In the genomic region with DNA sequence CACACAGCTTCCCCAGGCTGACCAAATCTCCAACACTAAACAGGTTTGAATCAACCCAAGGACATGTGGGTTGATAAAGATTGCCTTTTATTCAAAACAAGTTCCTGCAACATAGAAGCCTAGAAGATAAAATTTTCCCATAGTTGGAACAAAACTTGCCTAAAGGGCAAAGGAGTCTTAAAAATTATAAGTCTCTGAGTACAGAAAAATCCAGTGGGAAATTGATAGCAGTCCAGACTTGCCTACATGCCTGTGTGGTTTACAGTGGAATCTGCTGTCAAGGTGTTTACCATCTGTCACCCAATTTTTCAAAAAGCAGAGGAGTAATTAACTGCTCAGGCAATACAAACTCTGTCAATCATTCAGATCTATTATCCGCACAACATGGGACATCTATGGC, we compare ENCODE assay signal across 23 cellular contexts.
"Had no signal": no experiment of that assay in that cellular context is flagged by ENCODE, and none has a peak within 500 bp of the region (broad histone marks: within the 10 kb centered on the region; RNA-seq: fewer than 3 reads in every experiment).

No MANE protein-coding gene starts in this region.

- H3K4me2 ChIP-seq: SK-N-SH had no signal

- DNase-seq: activated CD4-positive, alpha-beta T cell treated with anti-CD3 and anti-CD28 coated beads for 4 hours; activated CD8-positive, alpha-beta memory T cell treated with anti-CD3 and anti-CD28 coated beads, Interleukin-2, amount 50 U/mL, for 4 hours; activated CD8-positive, alpha-beta T cell treated with anti-CD3 and anti-CD28 coated beads for 36 hours; activated gamma-delta T cell treated with Interleukin-2 at 50 U/mL for 16 hours; activated naive CD4-positive, alpha-beta T cell treated with anti-CD3 and anti-CD28 coated beads, Interleukin-2, amount 10 ng/mL, durations not matched to agents 7 days and 5 days; activated naive CD8-positive, alpha-beta T cell treated with anti-CD3 and anti-CD28 coated beads for 36 hours; activated T-cell treated with anti-CD3 and anti-CD28 coated beads, Interleukin-2, amount 50 U/mL, for 72 hours; brain microvascular endothelial cell; central memory CD4-positive, alpha-beta T cell; Karpas-422; MM.1S; NCI-H1105; NCI-H1436; NCI-H187 treated with DMSO at 0.1 percent for 48 hours; NCI-H2081 treated with DMSO at 0.1 percent for 48 hours; NCI-H345; NCI-H510A; Right ventricle myocardium superior; SJCRH30; SK-N-SH; T-helper 1 cell had no signal

- H3K27ac ChIP-seq: brain microvascular endothelial cell, SJCRH30 had no signal

- H3K9me3 ChIP-seq: SJCRH30, SK-N-SH had no signal

- H3K27me3 ChIP-seq: brain microvascular endothelial cell, SJCRH30 had no signal

- FAIRE-seq: K562 had no signal

- H3K36me3 ChIP-seq: brain microvascular endothelial cell, SJCRH30 had no signal

- H3K4me1 ChIP-seq: SJCRH30 had no signal

- ATAC-seq: activated CD4-positive, CD25-positive, alpha-beta regulatory T cell treated with anti-CD3 and anti-CD28 coated beads, Interleukin-2, amount 50 U/mL, for 24 hours; activated CD8-positive, alpha-beta T cell treated with anti-CD3 and anti-CD28 coated beads for 36 hours; activated T-cell treated with anti-CD3 and anti-CD28 coated beads, Interleukin-2, amount 50 U/mL, for 72 hours; K562 had no signal

- H3K9ac ChIP-seq: SK-N-SH had no signal

- H3K4me3 ChIP-seq: K562, SJCRH30 had no signal
